1 cellular context compared by ENCODE assay signal in genomic region chr19:6801397-6802086, GRCh38.
TF ChIP-seq lines count a peak whose summit lies in the region.

No MANE protein-coding gene starts in this region.

TF ChIP-seq in HepG2, 621 proteins besides CTCF, POLR2A, EP300 and RAD21 (continued from another document):
- TF ChIP-seq PAXIP1 (CRISPR knock-in tag; conservative IDR thresholded peaks at IDR 0.05) (no peak), ZNF557 (CRISPR knock-in tag; IDR thresholded peaks at IDR 0.05) (no peak), GABPA (IDR thresholded peaks at IDR 0.05; ENCODE audit: low read depth, low read length) (peak; percentile 30; the same call in 1 of the 2 replicates), GABPA (CRISPR knock-in tag; IDR thresholded peaks at IDR 0.05; ENCODE audit: low read depth) (peak; percentile 80), ZNF230 (CRISPR knock-in tag; IDR thresholded peaks at IDR 0.05) (no peak), ZSCAN30 (CRISPR knock-in tag; IDR thresholded peaks at IDR 0.05) (no peak), ZNF20 (CRISPR knock-in tag; IDR thresholded peaks at IDR 0.05) (no peak), ELF1 (CRISPR knock-in tag; IDR thresholded peaks at IDR 0.05) (0 out of 2 replicates have a peak, but pooled peaks have one; percentile 36), HMGXB4 (CRISPR knock-in tag; IDR thresholded peaks at IDR 0.05; ENCODE audit: borderline replicate concordance in 1 of 2, low read depth in 1 of 2) (no peak), ZNF317 (CRISPR knock-in tag; IDR thresholded peaks at IDR 0.05) (peak; percentile 28; the same call in 1 of the 2 replicates), ZNF788 (CRISPR knock-in tag; IDR thresholded peaks at IDR 0.05; ENCODE audit: borderline replicate concordance) (no peak), ZFP90 (CRISPR knock-in tag; IDR thresholded peaks at IDR 0.05; ENCODE audit: borderline replicate concordance) (no peak), ZNF552 (CRISPR knock-in tag; IDR thresholded peaks at IDR 0.05; ENCODE audit: borderline replicate concordance) (no peak), MTF2 (CRISPR knock-in tag; IDR thresholded peaks at IDR 0.05; ENCODE audit: borderline replicate concordance) (no peak), ZNF768 (CRISPR knock-in tag; IDR thresholded peaks at IDR 0.05) (peak; percentile 81; the same call in 1 of the 2 replicates), NCOA2 (CRISPR knock-in tag; IDR thresholded peaks at IDR 0.05) (no peak)
- TF ChIP-seq, protein P1, sequence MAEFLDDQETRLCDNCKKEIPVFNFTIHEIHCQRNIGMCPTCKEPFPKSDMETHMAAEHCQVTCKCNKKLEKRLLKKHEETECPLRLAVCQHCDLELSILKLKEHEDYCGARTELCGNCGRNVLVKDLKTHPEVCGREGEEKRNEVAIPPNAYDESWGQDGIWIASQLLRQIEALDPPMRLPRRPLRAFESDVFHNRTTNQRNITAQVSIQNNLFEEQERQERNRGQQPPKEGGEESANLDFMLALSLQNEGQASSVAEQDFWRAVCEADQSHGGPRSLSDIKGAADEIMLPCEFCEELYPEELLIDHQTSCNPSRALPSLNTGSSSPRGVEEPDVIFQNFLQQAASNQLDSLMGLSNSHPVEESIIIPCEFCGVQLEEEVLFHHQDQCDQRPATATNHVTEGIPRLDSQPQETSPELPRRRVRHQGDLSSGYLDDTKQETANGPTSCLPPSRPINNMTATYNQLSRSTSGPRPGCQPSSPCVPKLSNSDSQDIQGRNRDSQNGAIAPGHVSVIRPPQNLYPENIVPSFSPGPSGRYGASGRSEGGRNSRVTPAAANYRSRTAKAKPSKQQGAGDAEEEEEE (CRISPR knock-in tag; IDR thresholded peaks at IDR 0.05; ENCODE audit: borderline replicate concordance), result no peak
- TF ChIP-seq, protein P2, sequence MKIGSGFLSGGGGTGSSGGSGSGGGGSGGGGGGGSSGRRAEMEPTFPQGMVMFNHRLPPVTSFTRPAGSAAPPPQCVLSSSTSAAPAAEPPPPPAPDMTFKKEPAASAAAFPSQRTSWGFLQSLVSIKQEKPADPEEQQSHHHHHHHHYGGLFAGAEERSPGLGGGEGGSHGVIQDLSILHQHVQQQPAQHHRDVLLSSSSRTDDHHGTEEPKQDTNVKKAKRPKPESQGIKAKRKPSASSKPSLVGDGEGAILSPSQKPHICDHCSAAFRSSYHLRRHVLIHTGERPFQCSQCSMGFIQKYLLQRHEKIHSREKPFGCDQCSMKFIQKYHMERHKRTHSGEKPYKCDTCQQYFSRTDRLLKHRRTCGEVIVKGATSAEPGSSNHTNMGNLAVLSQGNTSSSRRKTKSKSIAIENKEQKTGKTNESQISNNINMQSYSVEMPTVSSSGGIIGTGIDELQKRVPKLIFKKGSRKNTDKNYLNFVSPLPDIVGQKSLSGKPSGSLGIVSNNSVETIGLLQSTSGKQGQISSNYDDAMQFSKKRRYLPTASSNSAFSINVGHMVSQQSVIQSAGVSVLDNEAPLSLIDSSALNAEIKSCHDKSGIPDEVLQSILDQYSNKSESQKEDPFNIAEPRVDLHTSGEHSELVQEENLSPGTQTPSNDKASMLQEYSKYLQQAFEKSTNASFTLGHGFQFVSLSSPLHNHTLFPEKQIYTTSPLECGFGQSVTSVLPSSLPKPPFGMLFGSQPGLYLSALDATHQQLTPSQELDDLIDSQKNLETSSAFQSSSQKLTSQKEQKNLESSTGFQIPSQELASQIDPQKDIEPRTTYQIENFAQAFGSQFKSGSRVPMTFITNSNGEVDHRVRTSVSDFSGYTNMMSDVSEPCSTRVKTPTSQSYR (CRISPR knock-in tag; IDR thresholded peaks at IDR 0.05; ENCODE audit: borderline replicate concordance), result peak; percentile 33; the same call in 1 of the 2 replicates
TF ChIP-seq in HepG2: peak in this region for 6.
